9 cellular contexts compared by ENCODE assay signal in genomic region chr21:26116456-26117011, GRCh38. TPM values are rescaled to one million over a fixed set of nuclear protein-coding genes. Genes with fewer than 3 reads are reported as not detected.
DNase-seq lines count a peak whose midpoint lies in the region; ATAC-seq, FAIRE-seq and TF ChIP-seq lines count a peak whose summit lies in the region.
"Had no signal": no experiment of that assay in that cellular context is flagged by ENCODE, and none has a peak within 500 bp of the region (broad histone marks: within the 10 kb centered on the region; RNA-seq: fewer than 3 reads in every experiment).

No MANE protein-coding gene starts in this region.

- TF ChIP-seq POLR2A in transverse colon (IDR thresholded peaks at IDR 0.05) (no peak), GM18505 (IDR thresholded peaks at IDR 0.05; ENCODE audit: borderline replicate concordance, extremely low read depth, insufficient read depth, insufficient read length) (no peak)

- H3K27me3 ChIP-seq in brain microvascular endothelial cell (replicated peaks) (no peaks in the 10 kb centered on the region), transverse colon (no peaks in the 10 kb centered on the region)

- intact Hi-C loops in transverse colon (cut with DNase I; ENCODE audit: low total_unique reads) = no loop called here

- H3K27ac ChIP-seq in brain microvascular endothelial cell (peak overlapping the region; percentile 60), transverse colon (peak overlapping the region; percentile 37 to 50 (median 42))

- no peak for TF ChIP-seq CTCF in brain microvascular endothelial cell (IDR thresholded peaks at IDR 0.05; ENCODE audit: low read depth, low read length, missing control alignments)
- TF ChIP-seq CTCF in transverse colon (IDR thresholded peaks at IDR 0.05) = no peak

- 61 to 71% methylated on average over 5 of the region's 5 CpGs for WGBS in transverse colon (ENCODE audit: low coverage in 1 of 2), 2 donors

- in situ Hi-C loops in brain microvascular endothelial cell (cut with HindIII; ENCODE audit: low pct_ligation_motif_present, low sequenced_read_pairs) = no loop called here
- in situ Hi-C loops in transverse colon (cut with MboI; ENCODE audit: low pct_ligation_motif_present in 1 of 4, low pct_unique_long_range_greater_than_20kb in 1 of 4, low sequenced_read_pairs in 3 of 4) = no loop called here

- no peak for TF ChIP-seq EP300 in transverse colon (IDR thresholded peaks at IDR 0.05; ENCODE audit: low read depth)

- peak; percentile 17 for DNase-seq in DMS 273 (lab: John Stamatoyannopoulos, UW; ENCODE audit: unreplicated experiment)
- DNase-seq in DMS 273 treated with DMSO at 0.1 percent for 48 hours (lab: John Stamatoyannopoulos, UW) = no peak
- no peak for DNase-seq in brain microvascular endothelial cell
- no peak for DNase-seq in transverse colon
- no peak for DNase-seq in activated CD4-positive, alpha-beta T cell treated with anti-CD3 and anti-CD28 coated beads, Interleukin-2, amount 50 U/mL, for 48 hours
- no peak for DNase-seq in ecto neural progenitor cell (ENCODE audit: low spot score)
- DNase-seq: 8988T had no signal

- H3K4me3 ChIP-seq in brain microvascular endothelial cell (ENCODE audit: low read depth, low read length) (no peak overlapping the region), transverse colon (no peak overlapping the region)

- H3K4me1 ChIP-seq in transverse colon = peaks cover 0 to 25% (median 13%) of the 10 kb centered on the region in 4 donors

- H3K9me3 ChIP-seq in transverse colon = no peaks in the 10 kb centered on the region

- H3K36me3 ChIP-seq in brain microvascular endothelial cell (replicated peaks) (no peaks in the 10 kb centered on the region), transverse colon (peaks cover 0 to 2% (median under 1%) of the 10 kb centered on the region in 4 donors)

- no peak for ATAC-seq in GM18505 (IDR thresholded peaks at IDR 0.05; ENCODE audit: unreplicated experiment)

- FAIRE-seq in islet of Langerhans (lab: Jason Lieb, UNC) = peak; percentile 41

RNA-seq across cellular contexts. Expression of gene APP, which starts 54.0 kb away (rescaled TPM):
- 1,000 to 10,000 TPM in 1 of 4 donors, 100 to 1,000 TPM in 3; 471 to 1,291 (median 672) TPM for total RNA-seq in transverse colon
